8 cellular contexts compared by ENCODE assay signal in genomic region chr18:59249186-59249774, GRCh38. TPM values are rescaled to one million over a fixed set of nuclear protein-coding genes. Genes with fewer than 3 reads are reported as not detected.
A peak's percentile ranks its signal among the peaks of the same experiment; 100 is the strongest.
DNase-seq lines count a peak whose midpoint lies in the region; ATAC-seq and TF ChIP-seq lines count a peak whose summit lies in the region.

No MANE protein-coding gene starts in this region.

- CTCF ChIA-PET in activated B cell treated with CpG ODN at 0.5 μM for 24 hours (lab: Charles Lee), result interaction anchor here (0.8 to 4.4 kb wide), 7 partner anchors 14 to 574 kb away, joined by 3 to 60 read pairs (median 4); no protein-coding TSS in a partner anchor

- DNase-seq in COLO829 (ENCODE audit: low spot score) (peak; percentile 52), NCI-H2081 (lab: John Stamatoyannopoulos, UW) (peak; percentile 71 to 80), activated B cell treated with CpG ODN at 0.5 μM for 24 hours (no peak), glomerular visceral epithelial cell (ENCODE audit: extremely low spot score) (peak; percentile 72), putamen (ENCODE audit: low spot score) (peak; percentile 57), ovary (no peak)

- no peak overlapping the region for H3K4me3 Mint-ChIP-seq in activated B cell treated with CpG ODN at 0.5 μM for 24 hours

- H3K27me3 Mint-ChIP-seq in activated B cell treated with CpG ODN at 0.5 μM for 24 hours, result peaks cover 37% of the 10 kb centered on the region

- no peak for TF ChIP-seq POLR2A in ovary (IDR thresholded peaks at IDR 0.05)

- H3K27ac Mint-ChIP-seq in activated B cell treated with CpG ODN at 0.5 μM for 24 hours, result no peak overlapping the region

- H3K4me1 Mint-ChIP-seq in activated B cell treated with CpG ODN at 0.5 μM for 24 hours, result no peaks in the 10 kb centered on the region

- no peaks in the 10 kb centered on the region for H3K36me3 ChIP-seq in ovary

- H3K9me3 Mint-ChIP-seq in activated B cell treated with CpG ODN at 0.5 μM for 24 hours, result no peaks in the 10 kb centered on the region

- no peak overlapping the region for H3K4me3 ChIP-seq in ovary

- H3K27me3 ChIP-seq in ovary, result no peaks in the 10 kb centered on the region

- H3K36me3 Mint-ChIP-seq in activated B cell treated with CpG ODN at 0.5 μM for 24 hours (ENCODE audit: low read depth), result no peaks in the 10 kb centered on the region

- ATAC-seq in GM21723 (IDR thresholded peaks at IDR 0.05; ENCODE audit: unreplicated experiment) (peak; percentile 51), activated B cell treated with CpG ODN at 0.5 μM for 24 hours (ENCODE audit: low read depth) (peak; percentile 49), GM19023 (IDR thresholded peaks at IDR 0.05; ENCODE audit: unreplicated experiment) (no peak)

- TF ChIP-seq EP300 in ovary (IDR thresholded peaks at IDR 0.05), result no peak

- no peaks in the 10 kb centered on the region for H3K4me1 ChIP-seq in ovary (ENCODE audit: insufficient read depth)

- H3K27ac ChIP-seq in ovary, result no peak overlapping the region

- POLR2A ChIA-PET in activated B cell treated with CpG ODN at 0.5 μM for 24 hours (lab: Charles Lee), result interaction anchor here (0.7 kb wide), 1 partner anchor 228 kb away, joined by 8 read pairs; no protein-coding TSS in a partner anchor

- 6 to 10% (median 7%) methylated on average over 5 of the region's 5 CpGs for WGBS in ovary, 3 donors

- no peak for TF ChIP-seq CTCF in activated B cell treated with CpG ODN at 0.5 μM for 24 hours (IDR thresholded peaks at IDR 0.05)
- peak in 1 of 3 donors; percentile 27 for TF ChIP-seq CTCF in ovary (IDR thresholded peaks at IDR 0.05)

- no peaks in the 10 kb centered on the region for H3K9me3 ChIP-seq in ovary

- intact Hi-C loops in activated B cell treated with CpG ODN at 0.5 μM for 24 hours (cut with micrococcal nuclease) (loop anchor here (1.0 to 10.0 kb wide), 3 partner anchors 150 to 1300 kb away; no protein-coding TSS in a partner anchor), ovary (cut with DNase I) (no loop called here)

RNA-seq across cellular contexts. Expression of gene RAX, which starts 24.0 kb away (rescaled TPM):
- total RNA-seq in activated B cell treated with CpG ODN at 0.5 μM for 24 hours, result not detected in 2 replicates
- not detected for total RNA-seq in ovary
- polyA plus RNA-seq in ovary, result not detected

RNA-seq across cellular contexts. Expression of gene GRP, which starts 29.3 kb away (rescaled TPM):
- total RNA-seq in activated B cell treated with CpG ODN at 0.5 μM for 24 hours (not detected in 2 replicates), ovary (1 to 10 TPM in 1 of 7 donors, not detected in 6; 1.1 TPM)
- polyA plus RNA-seq in ovary, result not detected

Comparison
In these comparisons a context has a peak if more than half of its experiments do, and no peak if none do; other contexts are left out.
1. DNase-seq: peak in COLO829 (single experiment), NCI-H2081 (2 of 2), glomerular visceral epithelial cell (single experiment) and putamen (single experiment); none in activated B cell treated with CpG ODN at 0.5 μM for 24 hours (single experiment) and ovary (0 of 5).